In the genomic region with DNA sequence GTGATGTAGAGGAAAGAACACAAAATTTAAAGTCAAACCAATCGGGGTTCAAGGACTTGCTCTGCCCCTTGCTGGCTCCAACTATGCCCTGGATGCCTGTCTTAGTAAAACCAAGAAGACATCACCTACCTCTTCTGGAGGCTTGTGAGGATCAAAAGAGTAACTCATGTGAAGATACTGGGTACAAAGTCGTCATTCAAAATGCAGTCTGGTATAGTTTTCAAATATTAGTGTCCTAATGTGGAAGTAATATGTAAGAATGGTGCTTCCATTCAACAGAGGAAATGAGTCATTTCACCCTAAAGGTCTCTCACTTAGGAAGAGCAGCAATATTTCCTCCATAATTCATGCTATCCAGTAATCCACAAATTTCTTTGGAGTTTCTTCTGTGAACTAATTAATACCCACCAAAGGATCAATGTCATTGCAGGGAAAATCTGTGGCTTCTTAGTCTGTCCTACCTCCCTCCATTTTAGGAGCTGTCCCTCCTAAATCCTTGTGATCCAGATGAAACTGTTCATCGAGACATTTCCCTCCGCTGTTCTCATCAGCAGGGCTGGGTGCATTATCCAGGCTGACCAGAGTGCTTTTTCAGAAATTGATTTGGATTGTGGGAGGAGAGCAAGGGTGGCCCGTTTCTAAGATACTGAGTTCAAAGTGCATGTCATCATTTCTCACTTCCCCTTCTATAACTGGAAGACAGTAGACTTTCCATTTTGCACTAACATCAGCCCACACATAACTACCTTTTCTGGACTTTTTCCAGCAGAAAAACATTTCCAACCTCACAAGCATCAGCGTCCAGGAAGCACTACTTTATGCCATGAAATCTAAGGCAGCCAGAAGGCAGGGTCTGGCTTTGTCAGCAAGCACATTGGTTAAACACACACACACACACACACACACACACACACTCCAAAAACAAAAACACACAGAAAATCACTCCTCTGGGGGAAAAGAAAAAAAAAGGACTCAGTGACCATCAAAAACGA, we compare ENCODE assay signal across 8 cellular contexts.
DNase-seq lines count a peak whose midpoint lies in the region; ATAC-seq and TF ChIP-seq lines count a peak whose summit lies in the region.

No MANE protein-coding gene starts in this region.

- H3K9me3 ChIP-seq in DOHH2 (ENCODE audit: control insufficient read depth, insufficient read depth, low read length) (no peaks in the 10 kb centered on the region), uterus (no peaks in the 10 kb centered on the region)

- POLR2A ChIA-PET in activated CD8-positive, alpha-beta T cell treated with anti-CD3 and anti-CD28 coated beads, Interleukin-2, amount 10 ng/mL, durations not matched to agents 7 days and 5 days (lab: Charles Lee) = interaction anchor here (0.6 to 1.9 kb wide), 3 partner anchors 9 to 92 kb away, joined by 3 to 7 read pairs (median 6); no protein-coding TSS in a partner anchor

- H3F3A ChIP-seq in DOHH2 (ENCODE audit: control insufficient read depth, insufficient read depth) = peaks cover 25% of the 10 kb centered on the region

- no peaks in the 10 kb centered on the region for H3K27me3 Mint-ChIP-seq in activated CD8-positive, alpha-beta T cell treated with anti-CD3 and anti-CD28 coated beads, Interleukin-2, amount 10 ng/mL, durations not matched to agents 7 days and 5 days (ENCODE audit: low read depth)

- intact Hi-C loops in uterus (cut with DNase I; ENCODE audit: low total_unique reads) = no loop called here

- peaks cover 76% of the 10 kb centered on the region for H3K79me2 ChIP-seq in DOHH2 (ENCODE audit: control insufficient read depth, low read length)

- H3K4me1 ChIP-seq in DOHH2 (ENCODE audit: control insufficient read depth, low read length) (peaks cover 72% of the 10 kb centered on the region), uterus (no peaks in the 10 kb centered on the region)

- no peak for TF ChIP-seq POLR2A in uterus (IDR thresholded peaks at IDR 0.05)
- no peak for TF ChIP-seq POLR2A in erythroblast (IDR thresholded peaks at IDR 0.05; ENCODE audit: low read length)

- H3K27me3 ChIP-seq in DOHH2 (ENCODE audit: control insufficient read depth, low read length) (no peaks in the 10 kb centered on the region), uterus (no peaks in the 10 kb centered on the region)

- H3K9me2 ChIP-seq in DOHH2 (replicated peaks; ENCODE audit: control insufficient read depth, low read length) = no peaks in the 10 kb centered on the region

- TF ChIP-seq CTCF in DOHH2 (IDR thresholded peaks at IDR 0.05; ENCODE audit: low read depth, low read length, poor library complexity, severe bottlenecking) (no peak), uterus (IDR thresholded peaks at IDR 0.05) (no peak)

- H3K27ac Mint-ChIP-seq in activated CD8-positive, alpha-beta T cell treated with anti-CD3 and anti-CD28 coated beads, Interleukin-2, amount 10 ng/mL, durations not matched to agents 7 days and 5 days = peak overlapping the region; percentile 63

- H3K9me3 Mint-ChIP-seq in activated CD8-positive, alpha-beta T cell treated with anti-CD3 and anti-CD28 coated beads, Interleukin-2, amount 10 ng/mL, durations not matched to agents 7 days and 5 days (ENCODE audit: insufficient read depth) = no peaks in the 10 kb centered on the region

- peak overlapping the region; percentile 42 for H3K4me3 Mint-ChIP-seq in activated CD8-positive, alpha-beta T cell treated with anti-CD3 and anti-CD28 coated beads, Interleukin-2, amount 10 ng/mL, durations not matched to agents 7 days and 5 days

- H3K4me3 ChIP-seq in DOHH2 (ENCODE audit: low read length) = peak overlapping the region; percentile 64
- H3K4me3 ChIP-seq in uterus = no peak overlapping the region

- H3K4me2 ChIP-seq in DOHH2 (ENCODE audit: low read length) = peak overlapping the region; percentile 86

- H3K36me3 Mint-ChIP-seq in activated CD8-positive, alpha-beta T cell treated with anti-CD3 and anti-CD28 coated beads, Interleukin-2, amount 10 ng/mL, durations not matched to agents 7 days and 5 days (ENCODE audit: low read depth) = peaks cover 38% of the 10 kb centered on the region

- peak; percentile 57 for ATAC-seq in GM19452 (IDR thresholded peaks at IDR 0.05; ENCODE audit: unreplicated experiment)
- peak; percentile 57 for ATAC-seq in HG03457 (IDR thresholded peaks at IDR 0.05; ENCODE audit: unreplicated experiment)
- peak; percentile 45 for ATAC-seq in activated CD8-positive, alpha-beta T cell treated with anti-CD3 and anti-CD28 coated beads, Interleukin-2, amount 10 ng/mL, durations not matched to agents 7 days and 5 days

- H4K20me1 ChIP-seq in DOHH2 (ENCODE audit: control insufficient read depth, insufficient read depth, low read depth, low read length) = no peaks in the 10 kb centered on the region

- H3K4me1 Mint-ChIP-seq in activated CD8-positive, alpha-beta T cell treated with anti-CD3 and anti-CD28 coated beads, Interleukin-2, amount 10 ng/mL, durations not matched to agents 7 days and 5 days (ENCODE audit: low read depth) = peaks cover 87% of the 10 kb centered on the region

- CTCF ChIA-PET in activated CD8-positive, alpha-beta T cell treated with anti-CD3 and anti-CD28 coated beads, Interleukin-2, amount 10 ng/mL, durations not matched to agents 7 days and 5 days (lab: Charles Lee) = interaction anchor here (0.8 to 1.6 kb wide), 5 partner anchors 10 to 25 kb away, joined by 3 to 5 read pairs (median 3); no protein-coding TSS in a partner anchor

- H3K36me3 ChIP-seq in DOHH2 (ENCODE audit: control insufficient read depth, low read length) (peaks cover 9% of the 10 kb centered on the region), uterus (no peaks in the 10 kb centered on the region)

- DNase-seq in activated CD8-positive, alpha-beta T cell treated with anti-CD3 and anti-CD28 coated beads, Interleukin-2, amount 10 ng/mL, durations not matched to agents 7 days and 5 days = no peak
- DNase-seq in mucosa of gallbladder (ENCODE audit: low spot score) = peak; percentile 42
- DNase-seq in uterus = no peak
- no peak for DNase-seq in erythroblast (lab: John Stamatoyannopoulos, UW)
- no peak for DNase-seq in iPS-NIHi7 (ENCODE audit: extremely low spot score)

- peak overlapping the region; percentile 97 for H3K27ac ChIP-seq in DOHH2 (ENCODE audit: low read depth, low read length)
- no peak overlapping the region for H3K27ac ChIP-seq in uterus
